Comparison of ENCODE assay signal across 33 cellular contexts in the genomic region with DNA sequence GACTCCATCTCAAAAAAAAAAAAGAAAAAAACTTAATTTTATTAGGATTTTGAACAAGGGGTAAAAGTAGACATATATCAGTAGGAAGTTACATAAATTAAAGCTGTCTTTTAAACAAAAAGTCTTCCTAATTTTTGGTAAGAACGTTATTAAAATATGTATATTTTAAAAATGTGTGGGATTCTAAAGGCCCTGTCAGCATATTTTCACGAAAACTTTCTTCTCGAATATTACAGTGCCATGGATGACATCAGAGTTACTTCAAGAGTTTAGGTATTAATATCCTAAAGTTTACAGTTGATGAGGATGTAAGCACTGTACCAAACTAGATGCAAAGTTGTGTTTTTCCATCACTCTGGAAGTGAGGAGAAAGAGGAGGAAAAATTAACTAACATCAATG.
DNase-seq lines count a peak whose midpoint lies in the region; ATAC-seq, FAIRE-seq and TF ChIP-seq lines count a peak whose summit lies in the region.
"Had no signal": no experiment of that assay in that cellular context is flagged by ENCODE, and none has a peak within 500 bp of the region (broad histone marks: within the 10 kb centered on the region; RNA-seq: fewer than 3 reads in every experiment).

No MANE protein-coding gene starts in this region.

- H3K4me1 ChIP-seq in HepG2 (ENCODE audit: insufficient read depth, low read length) (no peaks in the 10 kb centered on the region), right lobe of liver (no peaks in the 10 kb centered on the region), A549 (no peaks in the 10 kb centered on the region), IMR-90 (ENCODE audit: control insufficient read depth, insufficient read depth, low read length) (no peaks in the 10 kb centered on the region), K562 (replicated peaks in 1 of 2; ENCODE audit: control insufficient read depth in 2 of 2, insufficient read depth in 2 of 2, low read length in 2 of 2) (no peaks in the 10 kb centered on the region), left ventricle myocardium inferior (no peaks in the 10 kb centered on the region)
- H3K4me1 ChIP-seq: BE2C; BLaER1; BLaER1 treated with 17β-estradiol and CSF1 and Interleukin-3, amounts not matched to agents 10 nM and 100 nM; Caco-2 had no signal

- H3K4me3 ChIP-seq in HepG2 (replicated peaks in 1 of 3; ENCODE audit: insufficient read depth in 1 of 3, low read depth in 2 of 3, low read length in 3 of 3) = no peak overlapping the region
- H3K4me3 ChIP-seq in right lobe of liver = no peak overlapping the region
- no peak overlapping the region for H3K4me3 ChIP-seq in A549
- H3K4me3 ChIP-seq in IMR-90 (ENCODE audit: insufficient read depth, low read depth, low read length) = no peak overlapping the region
- no peak overlapping the region for H3K4me3 ChIP-seq in K562
- no peak overlapping the region for H3K4me3 ChIP-seq in left ventricle myocardium inferior
- H3K4me3 ChIP-seq: BLaER1; BLaER1 treated with 17β-estradiol and CSF1 and Interleukin-3, amounts not matched to agents 10 nM and 100 nM had no signal

- intact Hi-C loops in HepG2 (cut with micrococcal nuclease; ENCODE audit: unreplicated experiment) (no loop called here), right lobe of liver (cut with DNase I) (no loop called here), IMR-90 (cut with micrococcal nuclease) (no loop called here), K562 (cut with micrococcal nuclease) (no loop called here), left ventricle myocardium inferior (cut with micrococcal nuclease) (no loop called here)

- no peak for TF ChIP-seq POLR2A in HepG2 (IDR thresholded peaks at IDR 0.05; ENCODE audit: insufficient read depth in 1 of 2, low read depth in 2 of 2, low read length in 2 of 2)
- no peak for TF ChIP-seq POLR2A in right lobe of liver (IDR thresholded peaks at IDR 0.05)
- no peak for TF ChIP-seq POLR2A in A549 (IDR thresholded peaks at IDR 0.05; ENCODE audit: low read length)
- no peak for TF ChIP-seq POLR2A in IMR-90 (IDR thresholded peaks at IDR 0.05; ENCODE audit: low read depth, low read length)
- TF ChIP-seq POLR2A in K562 (conservative IDR thresholded peaks at IDR 0.05) = no peak

- no peak overlapping the region for H3K4me2 ChIP-seq in HepG2 (ENCODE audit: low read depth, low read length)
- H3K4me2 ChIP-seq in A549 = no peak overlapping the region
- no peak overlapping the region for H3K4me2 ChIP-seq in IMR-90 (ENCODE audit: low read depth, low read length)
- no peak overlapping the region for H3K4me2 ChIP-seq in K562 (ENCODE audit: insufficient read depth, low read length)
- H3K4me2 ChIP-seq: BLaER1; BLaER1 treated with 17β-estradiol and CSF1 and Interleukin-3, amounts not matched to agents 10 nM and 100 nM had no signal

- DNase-seq in HepG2 (ENCODE audit: low spot score) (no peak), right lobe of liver (no peak), A549 (ENCODE audit: low read depth in 1 of 2, low spot score in 1 of 2) (no peak), IMR-90 (no peak), K562 (ENCODE audit: extremely low read depth in 1 of 4, low spot score in 3 of 4) (no peak), GM10248 (ENCODE audit: extremely low spot score) (no peak), left ventricle myocardium inferior (no peak)
- DNase-seq: 8988T; ACHN; AML-193; BE2C; C1 segment of cervical spinal cord; Caco-2; Calu3; CD4-positive, alpha-beta memory T cell; CD4-positive, alpha-beta T cell; CD4-positive, CD25-positive, alpha-beta regulatory T cell; CD8-positive, alpha-beta memory T cell; CD8-positive, alpha-beta T cell; COR-L47; DMS 273 treated with DMSO at 0.1 percent for 48 hours; DMS153; DMS53; DMS79; DMS79 treated with DMSO at 0.1 percent for 48 hours; DND-41; EL had no signal

- H4K91ac ChIP-seq in IMR-90 (ENCODE audit: insufficient read depth, low read depth, low read length) = no peak overlapping the region

- H4K5ac ChIP-seq in IMR-90 (ENCODE audit: low read depth, low read length) = no peak overlapping the region

- no peak overlapping the region for H2BK15ac ChIP-seq in IMR-90 (ENCODE audit: low read depth, low read length)

- no peak for TF ChIP-seq CTCF in HepG2 (CRISPR knock-in tag; IDR thresholded peaks at IDR 0.05)
- no peak for TF ChIP-seq CTCF in right lobe of liver (IDR thresholded peaks at IDR 0.05)
- no peak for TF ChIP-seq CTCF in A549 (IDR thresholded peaks at IDR 0.05)
- TF ChIP-seq CTCF in IMR-90 (conservative IDR thresholded peaks at IDR 0.05; ENCODE audit: low read depth, low read length) = no peak
- TF ChIP-seq CTCF in K562 (IDR thresholded peaks at IDR 0.05 in 2 of 3, conservative IDR thresholded peaks at IDR 0.05 in 1 of 3; ENCODE audit: insufficient read depth in 2 of 3, low read depth in 1 of 3, low read length in 3 of 3) = no peak
- no peak for TF ChIP-seq CTCF in GM10248 (IDR thresholded peaks at IDR 0.05; ENCODE audit: control extremely low read depth, extremely low read depth, low read depth, missing control alignments)
- no peak for TF ChIP-seq CTCF in left ventricle myocardium inferior (IDR thresholded peaks at IDR 0.05; ENCODE audit: borderline replicate concordance)

- H3K9ac ChIP-seq in HepG2 (ENCODE audit: insufficient read depth, low read depth, low read length) (no peak overlapping the region), IMR-90 (ENCODE audit: low read depth, low read length) (no peak overlapping the region), K562 (ENCODE audit: insufficient read depth in 1 of 2, low read depth in 2 of 2, low read length in 2 of 2) (no peak overlapping the region)
- H3K9ac ChIP-seq: BLaER1; BLaER1 treated with 17β-estradiol and CSF1 and Interleukin-3, amounts not matched to agents 10 nM and 100 nM had no signal

- BruUV-seq in HepG2 (replicated peaks; lab: Mats Ljungman, UMichigan) = no TSS peak
- no TSS peak for BruUV-seq in IMR-90 (replicated peaks; lab: Mats Ljungman, UMichigan)
- BruUV-seq in K562 (replicated peaks; lab: Mats Ljungman, UMichigan) = no TSS peak

- in situ Hi-C loops in HepG2 (cut with HindIII; ENCODE audit: extremely low pct_ligation_motif_present, low pct_unique_long_range_greater_than_20kb) = no loop called here
- in situ Hi-C loops in IMR-90 (cut with MboI; ENCODE audit: low sequenced_read_pairs) = no loop called here
- in situ Hi-C loops in K562 (cut with MboI) = no loop called here

- POLR2A ChIA-PET in HepG2 (lab: Yijun Ruan, JAX) = no interaction called here
- POLR2A ChIA-PET in A549 (lab: Yijun Ruan, JAX) = no interaction called here
- POLR2A ChIA-PET in IMR-90 (lab: Charles Lee; ENCODE audit: unreplicated experiment) = no interaction called here
- POLR2A ChIA-PET in K562 (lab: Yijun Ruan, JAX) = no interaction called here
- POLR2A ChIA-PET in GM10248 (lab: Yijun Ruan, JAX) = no interaction called here

- no peak overlapping the region for H4K8ac ChIP-seq in IMR-90 (ENCODE audit: low read depth in 2 of 2, low read length in 2 of 2)

- no peak overlapping the region for H3K18ac ChIP-seq in IMR-90 (ENCODE audit: low read depth, low read length)

- H3K4ac ChIP-seq in IMR-90 (ENCODE audit: low read depth, low read length) = no peak overlapping the region

- no peak overlapping the region for H2AK5ac ChIP-seq in IMR-90 (ENCODE audit: low read depth, low read length)

- H3K27ac ChIP-seq in HepG2 (ENCODE audit: extremely low read length, insufficient read depth, low read length) = no peak overlapping the region
- H3K27ac ChIP-seq in right lobe of liver = no peak overlapping the region
- no peak overlapping the region for H3K27ac ChIP-seq in A549
- no peak overlapping the region for H3K27ac ChIP-seq in IMR-90 (ENCODE audit: insufficient read depth, low read length)
- no peak overlapping the region for H3K27ac ChIP-seq in K562 (ENCODE audit: extremely low read depth, low read depth, low read length)
- H3K27ac ChIP-seq in left ventricle myocardium inferior (replicated peaks) = no peak overlapping the region
- H3K27ac ChIP-seq: 22Rv1; BLaER1; BLaER1 treated with 17β-estradiol and CSF1 and Interleukin-3, amounts not matched to agents 10 nM and 100 nM; C4-2B had no signal

- dilution Hi-C loops in IMR-90 (cut with HindIII; ENCODE audit: low sequenced_read_pairs, unreplicated experiment) = no loop called here

- no peak for TF ChIP-seq EP300 in HepG2 (IDR thresholded peaks at IDR 0.05; ENCODE audit: low read depth in 2 of 2, low read length in 2 of 2)
- TF ChIP-seq EP300 in HepG2 (CRISPR knock-in tag; IDR thresholded peaks at IDR 0.05; ENCODE audit: borderline replicate concordance) = no peak
- TF ChIP-seq EP300 in A549 (IDR thresholded peaks at IDR 0.05) = no peak
- no peak for TF ChIP-seq EP300 in K562 (IDR thresholded peaks at IDR 0.05; ENCODE audit: low read length)

- ATAC-seq in HepG2 (no peak), right lobe of liver (no peak), A549 (no peak), IMR-90 (ENCODE audit: low read depth) (no peak), K562 (no peak), HG03565 (IDR thresholded peaks at IDR 0.05; ENCODE audit: unreplicated experiment) (no peak)
- ATAC-seq: CD8-positive, alpha-beta T cell had no signal

- WGBS in HepG2 (ENCODE audit: low lambda C conversion rate) = 27% methylated on average over 3 of the region's 3 CpGs
- WGBS in right lobe of liver (ENCODE audit: insufficient coverage, low coverage, low lambda C conversion rate, missing lambda C conversion rate) = 71% methylated on average over 3 of the region's 3 CpGs
- WGBS in A549 (ENCODE audit: missing lambda C conversion rate) = under 1% methylated on average over 3 of the region's 3 CpGs
- no CpG with 5 or more reads among the region's 3 CpGs for WGBS in IMR-90 (ENCODE audit: extremely low coverage in 2 of 2, insufficient read length in 1 of 2), 2 experiments
- 0% methylated on average over 3 of the region's 3 CpGs for WGBS in K562 (ENCODE audit: insufficient coverage, low coverage, missing lambda C conversion rate)

- no peaks in the 10 kb centered on the region for H3K79me1 ChIP-seq in IMR-90 (ENCODE audit: low read depth in 1 of 2, low read length in 2 of 2)

- no peaks in the 10 kb centered on the region for H4K20me1 ChIP-seq in HepG2 (ENCODE audit: insufficient read depth, low read length)
- H4K20me1 ChIP-seq in IMR-90 (ENCODE audit: insufficient read depth, low read length) = no peaks in the 10 kb centered on the region
- H4K20me1 ChIP-seq in K562 (replicated peaks; ENCODE audit: control insufficient read depth, insufficient read depth, low read length) = no peaks in the 10 kb centered on the region
- H4K20me1 ChIP-seq: BLaER1; BLaER1 treated with 17β-estradiol and CSF1 and Interleukin-3, amounts not matched to agents 10 nM and 100 nM had no signal

- H3K56ac ChIP-seq in IMR-90 (ENCODE audit: extremely low read depth, insufficient read depth, low read length) = no peak overlapping the region

- CTCF ChIA-PET in HepG2 (lab: Yijun Ruan, JAX; ENCODE audit: low intra/inter-chr PET ratio, low total read pairs) = no interaction called here
- CTCF ChIA-PET in A549 (lab: Yijun Ruan, JAX) = no interaction called here
- CTCF ChIA-PET in IMR-90 (lab: Yijun Ruan, JAX) = no interaction called here
- CTCF ChIA-PET in K562 (lab: Yijun Ruan, JAX; ENCODE audit: low intra/inter-chr PET ratio) = no interaction called here
- CTCF ChIA-PET in GM10248 (lab: Yijun Ruan, JAX) = no interaction called here

- no peak overlapping the region for H3K14ac ChIP-seq in IMR-90 (replicated peaks; ENCODE audit: low read depth, low read length)

- no peak overlapping the region for H2BK20ac ChIP-seq in IMR-90 (ENCODE audit: low read depth, low read length)

- no peaks in the 10 kb centered on the region for H3K9me1 ChIP-seq in IMR-90 (ENCODE audit: insufficient read depth, low read length)
- no peaks in the 10 kb centered on the region for H3K9me1 ChIP-seq in K562 (ENCODE audit: control insufficient read depth, insufficient read depth, low read length)

- H2BK5ac ChIP-seq in IMR-90 (ENCODE audit: low read depth, low read length, poor library complexity, severe bottlenecking) = no peak overlapping the region

- FAIRE-seq in HepG2 (lab: Jason Lieb, UNC) = no peak
- FAIRE-seq in A549 (lab: Jason Lieb, UNC) = no peak
- FAIRE-seq in K562 (lab: Jason Lieb, UNC) = no peak
- FAIRE-seq: D721Med had no signal

- H3K79me2 ChIP-seq in HepG2 (ENCODE audit: insufficient read depth, low read length) (no peaks in the 10 kb centered on the region), K562 (ENCODE audit: control insufficient read depth, insufficient read depth, low read length) (no peaks in the 10 kb centered on the region)

- no peak overlapping the region for H3K23ac ChIP-seq in IMR-90 (ENCODE audit: low read depth, low read length)

- H2AFZ ChIP-seq in HepG2 (ENCODE audit: low read length) (no peak overlapping the region), IMR-90 (replicated peaks; ENCODE audit: low read length, poor library complexity) (no peak overlapping the region), K562 (ENCODE audit: low read depth, low read length) (no peak overlapping the region)

- H3K9me3 ChIP-seq in HepG2 (ENCODE audit: low read length) (no peaks in the 10 kb centered on the region), right lobe of liver (no peaks in the 10 kb centered on the region), A549 (no peaks in the 10 kb centered on the region), IMR-90 (ENCODE audit: control insufficient read depth, insufficient read depth, low read length) (peaks cover 4% of the 10 kb centered on the region; the same call in 1 of the 2 replicates), K562 (replicated peaks; ENCODE audit: control insufficient read depth, insufficient read depth, low read depth, low read length) (no peaks in the 10 kb centered on the region), left ventricle myocardium inferior (replicated peaks) (peaks cover 8% of the 10 kb centered on the region)
- H3K9me3 ChIP-seq: BE2C; BLaER1; BLaER1 treated with 17β-estradiol and CSF1 and Interleukin-3, amounts not matched to agents 10 nM and 100 nM had no signal

- H2BK120ac ChIP-seq in IMR-90 (ENCODE audit: low read depth, low read length) = no peak overlapping the region

- H2AK9ac ChIP-seq in IMR-90 (replicated peaks; ENCODE audit: low read depth, low read length, poor library complexity) = no peak overlapping the region

- H3K36me3 ChIP-seq in HepG2 (replicated peaks in 1 of 2; ENCODE audit: control insufficient read depth in 1 of 2, insufficient read depth in 2 of 2, low read length in 2 of 2) (no peaks in the 10 kb centered on the region), right lobe of liver (no peaks in the 10 kb centered on the region), IMR-90 (ENCODE audit: control insufficient read depth, insufficient read depth, low read length) (no peaks in the 10 kb centered on the region), K562 (ENCODE audit: control insufficient read depth, insufficient read depth, low read length) (no peaks in the 10 kb centered on the region), left ventricle myocardium inferior (no peaks in the 10 kb centered on the region)
- H3K36me3 ChIP-seq: BE2C; BLaER1; BLaER1 treated with 17β-estradiol and CSF1 and Interleukin-3, amounts not matched to agents 10 nM and 100 nM had no signal

- H3K27me3 ChIP-seq in HepG2 (ENCODE audit: control insufficient read depth in 1 of 2, insufficient read depth in 2 of 2, low read length in 2 of 2) (no peaks in the 10 kb centered on the region), right lobe of liver (no peaks in the 10 kb centered on the region), IMR-90 (ENCODE audit: control insufficient read depth, insufficient read depth, low read length) (no peaks in the 10 kb centered on the region), K562 (ENCODE audit: control insufficient read depth in 2 of 2, insufficient read depth in 2 of 2, low read length in 2 of 2) (no peaks in the 10 kb centered on the region), left ventricle myocardium inferior (ENCODE audit: low read depth) (no peaks in the 10 kb centered on the region)
- H3K27me3 ChIP-seq: BE2C; BLaER1; BLaER1 treated with 17β-estradiol and CSF1 and Interleukin-3, amounts not matched to agents 10 nM and 100 nM had no signal

- no peak for TF ChIP-seq RAD21 in HepG2 (CRISPR knock-in tag; IDR thresholded peaks at IDR 0.05)
- TF ChIP-seq RAD21 in A549 (conservative IDR thresholded peaks at IDR 0.05 in 1 of 2, IDR thresholded peaks at IDR 0.05 in 1 of 2) = no peak
- TF ChIP-seq RAD21 in IMR-90 (IDR thresholded peaks at IDR 0.05; ENCODE audit: low read length) = no peak
- TF ChIP-seq RAD21 in K562 (CRISPR knock-in tag; conservative IDR thresholded peaks at IDR 0.05 in 1 of 2, IDR thresholded peaks at IDR 0.05 in 1 of 2) = no peak
